ENCODE assay signal across 8 cellular contexts in genomic region chr16:4414187-4414909, GRCh38. TPM values are rescaled to one million over a fixed set of nuclear protein-coding genes. Genes with fewer than 3 reads are reported as not detected.
A peak's percentile ranks its signal among the peaks of the same experiment; 100 is the strongest.
DNase-seq lines count a peak whose midpoint lies in the region; ATAC-seq and TF ChIP-seq lines count a peak whose summit lies in the region.

No MANE protein-coding gene starts in this region.

- intact Hi-C loops in sciatic nerve (cut with DNase I), result no loop called here

- no peak overlapping the region; the same call in 1 of the 2 replicates for H3K4me3 Mint-ChIP-seq in HFFc6

- H3K27ac Mint-ChIP-seq in HFFc6, result no peak overlapping the region

- DNase-seq in T-helper 1 cell (peak; percentile 65 to 96 (median 80)), HFFc6 (no peak), A172 (ENCODE audit: low spot score) (no peak), sciatic nerve (ENCODE audit: low spot score) (no peak)
- DNase-seq in central memory CD4-positive, alpha-beta T cell, result peak; percentile 95
- peak; percentile 51 to 78 for DNase-seq in stimulated activated CD8-positive, alpha-beta memory T cell treated with anti-CD3 and anti-CD28 coated beads, Interleukin-15, amount 100 ng/mL, for 4 hours (ENCODE audit: low read depth in 2 of 2)

- ATAC-seq in GM18517 (IDR thresholded peaks at IDR 0.05; ENCODE audit: unreplicated experiment) (peak; percentile 72), HG02840 (IDR thresholded peaks at IDR 0.05; ENCODE audit: low FRiP score, unreplicated experiment) (peak; percentile 51), sciatic nerve (no peak)

- H3K9me3 Mint-ChIP-seq in HFFc6, result no peaks in the 10 kb centered on the region

- H3K36me3 Mint-ChIP-seq in HFFc6 (ENCODE audit: low read depth), result peaks cover 13% of the 10 kb centered on the region

- peaks cover 33% of the 10 kb centered on the region for H3K4me1 Mint-ChIP-seq in HFFc6 (ENCODE audit: low read depth)

- H3K27me3 Mint-ChIP-seq in HFFc6 (ENCODE audit: insufficient read depth), result no peaks in the 10 kb centered on the region; the same call in none of the 2 replicates

- TF ChIP-seq CTCF in HFFc6 (IDR thresholded peaks at IDR 0.05), result no peak

RNA-seq across cellular contexts. Expression of gene CORO7, which starts 2.0 kb away (rescaled TPM):
- total RNA-seq in HFFc6 (2021; fragmentation: NEBNext Ultra II Directional; extraction: Animal tissue kit (Norgen Biotek cat#: 25700)), result 10 to 100 TPM; 12.1 to 20.9 (median 17.2) TPM
- 16.5 and 21.0 TPM in 2 replicates for total RNA-seq in A172 (2014; rRNA removed; shearing (Covaris generic))
- total RNA-seq in sciatic nerve, result 51.5 TPM

RNA-seq across cellular contexts. Expression of gene DNAJA3, which starts 11.3 kb away (rescaled TPM):
- 10 to 100 TPM; 40.8 to 54.4 (median 45.1) TPM for total RNA-seq in HFFc6 (2021; fragmentation: NEBNext Ultra II Directional; extraction: Animal tissue kit (Norgen Biotek cat#: 25700))
- 86.7 and 91.9 TPM in 2 replicates for total RNA-seq in A172 (2014; rRNA removed; shearing (Covaris generic))
- total RNA-seq in sciatic nerve, result 27.8 TPM

RNA-seq across cellular contexts. Expression of gene VASN, which starts 42.7 kb away (rescaled TPM):
- total RNA-seq in HFFc6 (2021; fragmentation: NEBNext Ultra II Directional; extraction: Animal tissue kit (Norgen Biotek cat#: 25700)), result 100 to 1,000 TPM in 4 of 6 experiments, 10 to 100 TPM in 2; 92.0 to 131 (median 103) TPM
- total RNA-seq in A172 (2014; rRNA removed; shearing (Covaris generic)), result 87.4 and 100 TPM in 2 replicates
- total RNA-seq in sciatic nerve, result 38.4 TPM

Comparison
In these comparisons a context has a peak if more than half of its experiments do, and no peak if none do; other contexts are left out.
1. DNase-seq: peak in T-helper 1 cell (5 of 5), central memory CD4-positive, alpha-beta T cell (single experiment) and stimulated activated CD8-positive, alpha-beta memory T cell treated with anti-CD3 and anti-CD28 coated beads, Interleukin-15, amount 100 ng/mL, for 4 hours (2 of 2); none in HFFc6 (single experiment), A172 (single experiment) and sciatic nerve (single experiment).